In genomic region chr5:35313296-35313695, GRCh38 we compare ENCODE assay signal across 15 cellular contexts.
A peak's percentile ranks its signal among the peaks of the same experiment; 100 is the strongest.
DNase-seq lines count a peak whose midpoint lies in the region; ATAC-seq and TF ChIP-seq lines count a peak whose summit lies in the region.
"Had no signal": no experiment of that assay in that cellular context is flagged by ENCODE, and none has a peak within 500 bp of the region (broad histone marks: within the 10 kb centered on the region; RNA-seq: fewer than 3 reads in every experiment).

No MANE protein-coding gene starts in this region.

- H3K36me3 ChIP-seq in PC-3 (ENCODE audit: low read depth, low read length): no peaks in the 10 kb centered on the region
- no peaks in the 10 kb centered on the region for H3K36me3 ChIP-seq in left ventricle myocardium inferior
- H3K36me3 ChIP-seq: esophagus muscularis mucosa had no signal

- no peaks in the 10 kb centered on the region for H3K36me3 Mint-ChIP-seq in HFFc6 (ENCODE audit: low read depth)

- no peaks in the 10 kb centered on the region for H3K9me3 Mint-ChIP-seq in HFFc6

- peak; percentile 13; the same call in 1 of the 2 replicates for ATAC-seq in PC-3
- ATAC-seq: activated CD4-positive, alpha-beta T cell treated with anti-CD3 and anti-CD28 coated beads for 36 hours; left colon had no signal

- intact Hi-C loops in PC-3 (cut with micrococcal nuclease): no loop called here
- intact Hi-C loops in left ventricle myocardium inferior (cut with micrococcal nuclease): no loop called here

- H3K27me3 ChIP-seq in PC-3 (ENCODE audit: low read length) (peaks cover 22% of the 10 kb centered on the region), left ventricle myocardium inferior (ENCODE audit: low read depth) (no peaks in the 10 kb centered on the region)
- H3K27me3 ChIP-seq: esophagus muscularis mucosa had no signal

- no peak overlapping the region for H3K27ac Mint-ChIP-seq in HFFc6
- H3K27ac Mint-ChIP-seq: activated CD4-positive, alpha-beta T cell treated with anti-CD3 and anti-CD28 coated beads for 36 hours had no signal

- H3K79me2 ChIP-seq in PC-3 (ENCODE audit: low read length): no peaks in the 10 kb centered on the region

- peaks cover 12% of the 10 kb centered on the region; the same call in 1 of the 2 replicates for H3K27me3 Mint-ChIP-seq in HFFc6 (ENCODE audit: insufficient read depth)

- H3K9me3 ChIP-seq in PC-3 (ENCODE audit: low read length) (no peaks in the 10 kb centered on the region), left ventricle myocardium inferior (replicated peaks) (no peaks in the 10 kb centered on the region)
- H3K9me3 ChIP-seq: Caco-2, esophagus muscularis mucosa had no signal

- no peaks in the 10 kb centered on the region for H3K9me2 ChIP-seq in PC-3 (replicated peaks; ENCODE audit: low read length)

- H4K20me1 ChIP-seq in PC-3 (ENCODE audit: low read length): no peaks in the 10 kb centered on the region

- no peak for TF ChIP-seq CTCF in HFFc6 (IDR thresholded peaks at IDR 0.05)
- no peak for TF ChIP-seq CTCF in PC-3 (conservative IDR thresholded peaks at IDR 0.05; ENCODE audit: low read depth, low read length)
- no peak for TF ChIP-seq CTCF in left ventricle myocardium inferior (IDR thresholded peaks at IDR 0.05; ENCODE audit: borderline replicate concordance)

- H3K4me2 ChIP-seq in PC-3 (ENCODE audit: low read length): no peak overlapping the region

- H3K27ac ChIP-seq in PC-3 (ENCODE audit: low read length) (no peak overlapping the region), substantia nigra (ENCODE audit: low read depth, low read length, poor library complexity, severe bottlenecking) (no peak overlapping the region), left ventricle myocardium inferior (replicated peaks) (no peak overlapping the region)
- H3K27ac ChIP-seq: esophagus muscularis mucosa, SK-N-MC had no signal

- no TSS peak for BruUV-seq in PC-3 (replicated peaks; lab: Mats Ljungman, UMichigan)

- POLR2A ChIA-PET in PC-3 (lab: Charles Lee; ENCODE audit: unreplicated experiment): interaction anchor here (0.7 kb wide), 1 partner anchor 315 kb away, joined by 3 read pairs; no protein-coding TSS in a partner anchor

- no peak overlapping the region for H3K9ac ChIP-seq in PC-3 (ENCODE audit: low read length)

- DNase-seq in HFFc6 (peak; percentile 64), PC-3 (peak; percentile 89), epidermal melanocyte (ENCODE audit: insufficient read length, low spot score) (peak; percentile 24), skeletal muscle cell (ENCODE audit: low read depth) (peak; percentile 52), activated gamma-delta T cell (lab: John Stamatoyannopoulos, UW) (no peak), ureter (ENCODE audit: low spot score) (no peak), substantia nigra (lab: John Stamatoyannopoulos, UW) (no peak), left ventricle myocardium inferior (no peak)
- DNase-seq: activated CD4-positive, alpha-beta T cell treated with anti-CD3 and anti-CD28 coated beads for 36 hours; Caco-2; caudate nucleus; left colon; NCI-H446 had no signal

- H3F3A ChIP-seq in PC-3 (ENCODE audit: low read length, unreplicated experiment): no peaks in the 10 kb centered on the region

- CTCF ChIA-PET in PC-3 (lab: Charles Lee): no interaction called here

- H3K4me1 ChIP-seq in PC-3 (ENCODE audit: insufficient read depth, low read length) (peaks cover 14% of the 10 kb centered on the region), left ventricle myocardium inferior (no peaks in the 10 kb centered on the region)
- H3K4me1 ChIP-seq: Caco-2, esophagus muscularis mucosa had no signal

- H3K4me3 ChIP-seq in PC-3 (ENCODE audit: low read length) (no peak overlapping the region), skeletal muscle cell (ENCODE audit: low read depth, low read length) (no peak overlapping the region), left ventricle myocardium inferior (no peak overlapping the region)
- H3K4me3 ChIP-seq: esophagus muscularis mucosa, SK-N-MC had no signal

- no peak overlapping the region for H3K4me3 Mint-ChIP-seq in HFFc6
- H3K4me3 Mint-ChIP-seq: activated CD4-positive, alpha-beta T cell treated with anti-CD3 and anti-CD28 coated beads for 36 hours had no signal

- H3K4me1 Mint-ChIP-seq in HFFc6 (ENCODE audit: low read depth): peaks cover 6% of the 10 kb centered on the region

- H2AFZ ChIP-seq in PC-3 (ENCODE audit: low read length): no peak overlapping the region

Comparison
In these comparisons a context has a peak if more than half of its experiments do, and no peak if none do; other contexts are left out.
1. DNase-seq: peak in HFFc6 (single experiment), PC-3 (single experiment), epidermal melanocyte (single experiment) and skeletal muscle cell (single experiment); none in activated gamma-delta T cell (single experiment), ureter (single experiment), substantia nigra (0 of 49) and left ventricle myocardium inferior (single experiment).